In genomic region chr10:100968037-100968736, GRCh38 we compare ENCODE assay signal across 10 cellular contexts. TPM values are rescaled to one million over a fixed set of nuclear protein-coding genes. Genes with fewer than 3 reads are reported as not detected.
DNase-seq lines count a peak whose midpoint lies in the region; ATAC-seq and TF ChIP-seq lines count a peak whose summit lies in the region.
"Had no signal": no experiment of that assay in that cellular context is flagged by ENCODE, and none has a peak within 500 bp of the region (broad histone marks: within the 10 kb centered on the region; RNA-seq: fewer than 3 reads in every experiment).

No MANE protein-coding gene starts in this region.

- no peak for TF ChIP-seq CTCF in CD4-positive, alpha-beta T cell (IDR thresholded peaks at IDR 0.05)
- TF ChIP-seq CTCF in HCT116 (IDR thresholded peaks at IDR 0.05 in 2 of 3, conservative IDR thresholded peaks at IDR 0.05 in 1 of 3; ENCODE audit: borderline replicate concordance in 1 of 3, insufficient read depth in 1 of 3, low read depth in 2 of 3, low read length in 2 of 3) (no peak), colonic mucosa (IDR thresholded peaks at IDR 0.05) (no peak), nephron (IDR thresholded peaks at IDR 0.05; ENCODE audit: unreplicated experiment in 3 of 3) (no peak), right atrium auricular region (IDR thresholded peaks at IDR 0.05) (no peak)

- peaks cover 9% of the 10 kb centered on the region for H3K36me3 Mint-ChIP-seq in CD4-positive, alpha-beta T cell (ENCODE audit: low read depth)
- H3K36me3 Mint-ChIP-seq in nephron (ENCODE audit: low read depth), result peaks cover 4% of the 10 kb centered on the region

- H3K9ac ChIP-seq in HCT116 (ENCODE audit: low read length), result peak overlapping the region; percentile 75; the same call in 1 of the 2 replicates
- H3K9ac ChIP-seq in colonic mucosa (ENCODE audit: low read depth in 2 of 2, low read length in 2 of 2), result peak overlapping the region in 1 of 2 donors; percentile 95

- RAD21 ChIA-PET in HCT116 (lab: Charles Lee; ENCODE audit: low non-redundant PET in 1 of 2, low total read pairs in 2 of 2, uncharacterized antibody in 2 of 2, unreplicated experiment in 2 of 2), result no interaction called here

- no peaks in the 10 kb centered on the region for H3K9me2 ChIP-seq in HCT116 (ENCODE audit: insufficient read depth)

- CTCF ChIA-PET in CD4-positive, alpha-beta T cell (lab: Charles Lee), result interaction anchor here (0.9 to 1.4 kb wide), 2 partner anchors 51 to 82 kb away, joined by 3 read pairs; no protein-coding TSS in a partner anchor
- CTCF ChIA-PET in HCT116 (lab: Charles Lee), result interaction anchor here (0.5 to 2.7 kb wide), 5 partner anchors 10 to 82 kb away, joined by 3 to 10 read pairs (median 3); no protein-coding TSS in a partner anchor

- no peak for TF ChIP-seq POLR2A in HCT116 (IDR thresholded peaks at IDR 0.05; ENCODE audit: borderline replicate concordance, extremely low read depth, insufficient read depth, insufficient read length)

- H3K27me3 ChIP-seq in CD4-positive, alpha-beta T cell (ENCODE audit: control insufficient read depth, insufficient read depth, low read length), result no peaks in the 10 kb centered on the region
- H3K27me3 ChIP-seq in HCT116 (ENCODE audit: insufficient read depth, low read length) (no peaks in the 10 kb centered on the region), colonic mucosa (no peaks in the 10 kb centered on the region), right atrium auricular region (no peaks in the 10 kb centered on the region)

- POLR2A ChIA-PET in CD4-positive, alpha-beta T cell (lab: Charles Lee), result interaction anchor here (3.0 kb wide), 1 partner anchor 30 kb away, joined by 10 read pairs; the partner anchor contains the start of gene LZTS2
- POLR2A ChIA-PET in HCT116 (lab: Charles Lee), result no interaction called here

- DNase-seq in CD4-positive, alpha-beta T cell, result no peak
- DNase-seq in HCT116 (ENCODE audit: low read depth, low spot score), result no peak
- peak; percentile 53 for DNase-seq in colonic mucosa
- no peak for DNase-seq in DMS153 treated with DMSO at 0.1 percent for 48 hours (lab: John Stamatoyannopoulos, UW; ENCODE audit: unreplicated experiment)
- DNase-seq in right atrium auricular region (ENCODE audit: low spot score), result no peak
- no peak for DNase-seq in HuH-7 (ENCODE audit: low spot score)
- DNase-seq: NCI-H526 treated with DMSO at 0.1 percent for 48 hours had no signal

- peaks cover 0 to 10% of the 10 kb centered on the region in 2 experiments; a peak in 2 of 4 replicates for H3K36me3 ChIP-seq in HCT116 (ENCODE audit: control insufficient read depth in 1 of 2, insufficient read depth in 2 of 2, low read length in 2 of 2)
- no peaks in the 10 kb centered on the region for H3K36me3 ChIP-seq in colonic mucosa
- H3K36me3 ChIP-seq in right atrium auricular region, result peaks cover 2% of the 10 kb centered on the region

- H3K27me3 Mint-ChIP-seq in CD4-positive, alpha-beta T cell, result no peaks in the 10 kb centered on the region
- H3K27me3 Mint-ChIP-seq in nephron (ENCODE audit: low read depth), result no peaks in the 10 kb centered on the region

- H4K20me1 ChIP-seq in HCT116 (ENCODE audit: insufficient read depth), result no peaks in the 10 kb centered on the region

- H3K79me2 ChIP-seq in HCT116 (ENCODE audit: insufficient read depth, low read length), result no peaks in the 10 kb centered on the region

- H3K4me3 Mint-ChIP-seq in CD4-positive, alpha-beta T cell, result peak overlapping the region; percentile 76
- H3K4me3 Mint-ChIP-seq in nephron, result peak overlapping the region; percentile 77 to 86 (median 84)

- peaks cover 21% of the 10 kb centered on the region for H3K4me1 Mint-ChIP-seq in CD4-positive, alpha-beta T cell (ENCODE audit: low read depth)
- peaks cover 25% of the 10 kb centered on the region for H3K4me1 Mint-ChIP-seq in nephron

- no peak overlapping the region for H3K27ac ChIP-seq in CD4-positive, alpha-beta T cell (ENCODE audit: low read depth, low read length)
- H3K27ac ChIP-seq in HCT116 (ENCODE audit: low read depth, low read length), result no peak overlapping the region
- H3K27ac ChIP-seq in colonic mucosa, result peak overlapping the region; percentile 92
- H3K27ac ChIP-seq in right atrium auricular region, result no peak overlapping the region
- H3K27ac ChIP-seq: heart left ventricle, HL-60 had no signal

- H3K4me3 ChIP-seq in HCT116 (replicated peaks in 1 of 2; ENCODE audit: low read depth in 1 of 2, low read length in 2 of 2) (no peak overlapping the region), colonic mucosa (no peak overlapping the region), right atrium auricular region (no peak overlapping the region)

- H3K27ac Mint-ChIP-seq in CD4-positive, alpha-beta T cell, result no peak overlapping the region
- H3K27ac Mint-ChIP-seq in nephron, result peak overlapping the region in 2 of 3 experiments; percentile 19 to 48

- H3K9me3 Mint-ChIP-seq in CD4-positive, alpha-beta T cell, result no peaks in the 10 kb centered on the region
- no peaks in the 10 kb centered on the region for H3K9me3 Mint-ChIP-seq in nephron

- peak overlapping the region; percentile 98 for H3K4me2 ChIP-seq in HCT116 (ENCODE audit: low read length)

- BruUV-seq in HCT116 (replicated peaks; lab: Mats Ljungman, UMichigan), result no TSS peak

- H3K4me1 ChIP-seq in HCT116 (ENCODE audit: control insufficient read depth in 1 of 2, insufficient read depth in 2 of 2, low read length in 2 of 2) (peaks cover 7 to 32% of the 10 kb centered on the region in 2 experiments; a peak in 3 of 4 replicates), colonic mucosa (no peaks in the 10 kb centered on the region), right atrium auricular region (peaks cover 0 to 15% of the 10 kb centered on the region in 2 donors)

- intact Hi-C loops in CD4-positive, alpha-beta T cell (cut with DNase I, micrococcal nuclease), result loop anchor here in 1 of 2 experiments (2.0 kb wide), 1 partner anchor 45 kb away; no protein-coding TSS in a partner anchor
- intact Hi-C loops in HCT116 (cut with micrococcal nuclease), result no loop called here
- intact Hi-C loops in colonic mucosa (cut with DNase I), result loop anchor here (10.0 kb wide), 1 partner anchor 53 kb away; the partner anchor contains the start of gene SLF2

- TF ChIP-seq RAD21 in HCT116 (IDR thresholded peaks at IDR 0.05; ENCODE audit: low read depth), result no peak

- H3K9me3 ChIP-seq in CD4-positive, alpha-beta T cell (ENCODE audit: control insufficient read depth, low read length), result no peaks in the 10 kb centered on the region
- H3K9me3 ChIP-seq in HCT116 (ENCODE audit: control insufficient read depth in 1 of 2, insufficient read depth in 1 of 2, low read depth in 1 of 2, low read length in 2 of 2), result no peaks in the 10 kb centered on the region
- no peaks in the 10 kb centered on the region for H3K9me3 ChIP-seq in colonic mucosa
- no peaks in the 10 kb centered on the region for H3K9me3 ChIP-seq in right atrium auricular region
- H3K9me3 ChIP-seq: heart left ventricle had no signal

- no peak overlapping the region for H2AFZ ChIP-seq in HCT116 (ENCODE audit: low read depth, low read length, poor library complexity, severe bottlenecking)

- no peak for ATAC-seq in CD4-positive, alpha-beta T cell (ENCODE audit: poor library complexity)
- ATAC-seq in HCT116, result no peak

TF ChIP-seq in HCT116, 20 proteins besides CTCF, POLR2A, EP300 and RAD21:
- TF ChIP-seq MAX (IDR thresholded peaks at IDR 0.05) (no peak), YY1 (IDR thresholded peaks at IDR 0.05; ENCODE audit: extremely low read depth, insufficient replicate concordance, low read depth, low read length) (no peak), EZH2phosphoT487 (IDR thresholded peaks at IDR 0.05; ENCODE audit: borderline replicate concordance) (no peak), SP1 (IDR thresholded peaks at IDR 0.05; ENCODE audit: low read depth) (no peak), FOSL1 (IDR thresholded peaks at IDR 0.05; ENCODE audit: low read depth) (no peak), POLR2AphosphoS5 (IDR thresholded peaks at IDR 0.05; ENCODE audit: low read depth, low read length) (no peak), ZNF274 (IDR thresholded peaks at IDR 0.05; ENCODE audit: low read depth, low read length) (no peak), ZFX (IDR thresholded peaks at IDR 0.05) (no peak), ATF3 (IDR thresholded peaks at IDR 0.05) (no peak), JUND (IDR thresholded peaks at IDR 0.05) (no peak), TCF7L2 (IDR thresholded peaks at IDR 0.05; ENCODE audit: borderline replicate concordance, extremely low read depth, insufficient read depth, insufficient read length) (no peak)

RNA-seq across cellular contexts. Expression of gene SEMA4G, which starts 1.1 kb away (rescaled TPM):
- total RNA-seq in CD4-positive, alpha-beta T cell, result 1 to 10 TPM; 1.1 to 1.6 TPM
- total RNA-seq in HCT116 (2021; ENCODE audit: unreplicated experiment) (29.4 TPM), colonic mucosa (100 to 1,000 TPM; 113 to 133 TPM), right atrium auricular region (1 to 10 TPM; 3.4 to 4.0 TPM)
- polyA plus RNA-seq in HCT116 (2012), result 31.8 and 34.3 TPM in 2 replicates

RNA-seq across cellular contexts. Expression of gene MRPL43, which starts 19.1 kb away (rescaled TPM):
- total RNA-seq in CD4-positive, alpha-beta T cell, result 10 to 100 TPM; 28.5 to 31.0 TPM
- total RNA-seq in HCT116 (2021; ENCODE audit: unreplicated experiment), result 136 TPM
- 153 and 159 TPM in 2 replicates for polyA plus RNA-seq in HCT116 (2012)
- 100 to 1,000 TPM in 1 of 2 donors, 10 to 100 TPM in 1; 71.5 to 105 TPM for total RNA-seq in colonic mucosa
- 10 to 100 TPM; 60.1 to 88.4 TPM for total RNA-seq in right atrium auricular region

RNA-seq across cellular contexts. Expression of gene TWNK, which starts 19.2 kb away (rescaled TPM):
- 1 to 10 TPM; 2.7 to 2.8 TPM for total RNA-seq in CD4-positive, alpha-beta T cell
- total RNA-seq in HCT116 (2021; ENCODE audit: unreplicated experiment) (42.1 TPM), colonic mucosa (10 to 100 TPM in 1 of 2 donors, 1 to 10 TPM in 1; 4.6 to 11.4 TPM), right atrium auricular region (1 to 10 TPM; 5.5 to 7.1 TPM)
- polyA plus RNA-seq in HCT116 (2012), result 39.7 and 42.4 TPM in 2 replicates

RNA-seq across cellular contexts. Expression of gene LZTS2, which starts 31.4 kb away (rescaled TPM):
- total RNA-seq in CD4-positive, alpha-beta T cell, result 1 to 10 TPM; 9.0 to 9.6 TPM
- total RNA-seq in HCT116 (2021; ENCODE audit: unreplicated experiment) (93.0 TPM), colonic mucosa (10 to 100 TPM; 30.8 to 36.5 TPM), right atrium auricular region (10 to 100 TPM; 40.0 to 71.0 TPM)
- 75.6 and 78.8 TPM in 2 replicates for polyA plus RNA-seq in HCT116 (2012)

RNA-seq across cellular contexts. Expression of gene SLF2, which starts 55.4 kb away (rescaled TPM):
- 10 to 100 TPM; 11.1 TPM for total RNA-seq in CD4-positive, alpha-beta T cell
- total RNA-seq in HCT116 (2021; ENCODE audit: unreplicated experiment) (43.0 TPM), colonic mucosa (10 to 100 TPM; 15.1 to 21.9 TPM), right atrium auricular region (10 to 100 TPM; 11.5 to 12.3 TPM)
- polyA plus RNA-seq in HCT116 (2012), result 9.5 and 12.3 TPM in 2 replicates
